ENCODE assay signal across 8 cellular contexts in the genomic region with DNA sequence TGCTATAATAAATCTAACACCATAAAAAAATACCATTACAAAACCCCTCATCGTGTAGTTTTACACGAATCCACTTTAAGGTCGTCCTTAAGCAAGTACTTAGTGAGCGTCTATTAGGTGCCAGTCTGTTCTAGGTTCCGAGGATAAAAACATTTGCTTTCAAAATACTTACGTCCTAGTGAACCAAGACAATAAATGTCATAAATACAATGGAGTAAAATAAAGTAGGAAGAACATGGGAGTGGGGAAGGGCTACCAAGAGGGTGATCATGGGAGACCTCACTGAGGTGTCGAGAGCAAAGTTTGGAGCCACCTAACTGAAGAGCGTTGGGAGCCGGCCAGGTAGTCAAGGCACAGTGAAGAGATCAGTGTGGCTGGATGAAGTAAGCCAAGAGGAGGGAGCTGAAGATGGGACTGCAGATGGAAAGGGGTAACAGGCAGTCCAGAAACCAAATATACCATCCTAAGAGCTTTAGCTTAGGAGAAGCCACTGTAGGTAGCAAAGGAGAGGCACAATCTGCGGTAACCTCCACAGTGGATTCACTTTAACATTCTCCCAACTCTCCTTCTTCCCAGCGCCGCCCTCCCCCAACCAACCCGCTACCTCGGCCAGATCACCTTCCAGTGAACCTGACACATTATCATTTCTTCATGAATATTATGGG. TPM values are rescaled to one million over a fixed set of nuclear protein-coding genes. Genes with fewer than 3 reads are reported as not detected.
DNase-seq lines count a peak whose midpoint lies in the region; ATAC-seq and TF ChIP-seq lines count a peak whose summit lies in the region.

No MANE protein-coding gene starts in this region.

- 0 out of 2 replicates have a peak, but pooled peaks cover 5% of the 10 kb centered on the region for H3K36me3 ChIP-seq in BLaER1

- peak; percentile 2 for ATAC-seq in GM21723 (IDR thresholded peaks at IDR 0.05; ENCODE audit: unreplicated experiment)

- H3K4me1 ChIP-seq in BLaER1: peaks cover 23% of the 10 kb centered on the region

- CTCF ChIA-PET in RWPE1 (lab: Yijun Ruan, JAX): no interaction called here

- peak overlapping the region; percentile 92 for H3K4me2 ChIP-seq in BLaER1

- H3K4me3 Mint-ChIP-seq in neural crest cell: peak overlapping the region; percentile 95

- no peaks in the 10 kb centered on the region for H3K9me3 Mint-ChIP-seq in neural crest cell

- peak overlapping the region; percentile 93 for H3K27ac Mint-ChIP-seq in neural crest cell (ENCODE audit: unreplicated experiment)

- TF ChIP-seq CTCF in RWPE1 (conservative IDR thresholded peaks at IDR 0.05; ENCODE audit: low read depth) (no peak), epithelial cell of proximal tubule (conservative IDR thresholded peaks at IDR 0.05; ENCODE audit: low read depth, low read length) (no peak), neural crest cell (conservative IDR thresholded peaks at IDR 0.05) (no peak)

- POLR2A ChIA-PET in RWPE1 (lab: Yijun Ruan, JAX; ENCODE audit: low non-redundant PET): no interaction called here

- peaks cover 21% of the 10 kb centered on the region for H3K4me1 Mint-ChIP-seq in neural crest cell

- H3K27ac ChIP-seq in BLaER1 (peak overlapping the region; percentile 82), RWPE1 (peak overlapping the region; percentile 90)

- peak overlapping the region; percentile 90 for H3K9ac ChIP-seq in BLaER1

- H3K4me3 ChIP-seq in BLaER1 (peak overlapping the region; percentile 84), epithelial cell of proximal tubule (ENCODE audit: low read depth, low read length) (peak overlapping the region; percentile 91)

- peak; percentile 10 for DNase-seq in RWPE1 (ENCODE audit: low spot score)
- no peak for DNase-seq in epithelial cell of proximal tubule (ENCODE audit: low read depth)
- no peak for DNase-seq in neural crest cell (ENCODE audit: low read depth, low spot score)
- no peak for DNase-seq in HK-2 (ENCODE audit: unreplicated experiment)
- DNase-seq in SW 1271 (lab: John Stamatoyannopoulos, UW): no peak
- no peak for DNase-seq in dermis blood vessel endothelial cell

- H3K27me3 Mint-ChIP-seq in neural crest cell (ENCODE audit: low read depth): no peaks in the 10 kb centered on the region

- H3K36me3 Mint-ChIP-seq in neural crest cell (ENCODE audit: low read depth): no peaks in the 10 kb centered on the region

- H3K27me3 ChIP-seq in BLaER1: no peaks in the 10 kb centered on the region

- 0 out of 2 replicates have a peak, but pooled peaks cover under 1% of the 10 kb centered on the region for H4K20me1 ChIP-seq in BLaER1

- no peaks in the 10 kb centered on the region for H3K9me3 ChIP-seq in BLaER1

RNA-seq across cellular contexts. Expression of a gene that starts 0.7 kb away (rescaled TPM):
- total RNA-seq in epithelial cell of proximal tubule: 18.0 and 21.4 TPM in 2 replicates
- 21.2 and 24.5 TPM in 2 replicates for total RNA-seq in neural crest cell
- total RNA-seq in dermis blood vessel endothelial cell: 33.1 and 34.0 TPM in 2 replicates

RNA-seq across cellular contexts. Expression of a gene that starts 27.2 kb away (rescaled TPM):
- total RNA-seq in epithelial cell of proximal tubule (4.4 and 9.8 TPM in 2 replicates), neural crest cell (8.7 and 9.9 TPM in 2 replicates), dermis blood vessel endothelial cell (19.9 and 26.0 TPM in 2 replicates)

RNA-seq across cellular contexts. Expression of a gene that starts 32.5 kb away (rescaled TPM):
- 20.7 and 30.5 TPM in 2 replicates for total RNA-seq in epithelial cell of proximal tubule
- total RNA-seq in neural crest cell: 29.5 and 31.7 TPM in 2 replicates
- 25.5 and 40.8 TPM in 2 replicates for total RNA-seq in dermis blood vessel endothelial cell
